ENCODE assay signal across 12 cellular contexts in the genomic region with DNA sequence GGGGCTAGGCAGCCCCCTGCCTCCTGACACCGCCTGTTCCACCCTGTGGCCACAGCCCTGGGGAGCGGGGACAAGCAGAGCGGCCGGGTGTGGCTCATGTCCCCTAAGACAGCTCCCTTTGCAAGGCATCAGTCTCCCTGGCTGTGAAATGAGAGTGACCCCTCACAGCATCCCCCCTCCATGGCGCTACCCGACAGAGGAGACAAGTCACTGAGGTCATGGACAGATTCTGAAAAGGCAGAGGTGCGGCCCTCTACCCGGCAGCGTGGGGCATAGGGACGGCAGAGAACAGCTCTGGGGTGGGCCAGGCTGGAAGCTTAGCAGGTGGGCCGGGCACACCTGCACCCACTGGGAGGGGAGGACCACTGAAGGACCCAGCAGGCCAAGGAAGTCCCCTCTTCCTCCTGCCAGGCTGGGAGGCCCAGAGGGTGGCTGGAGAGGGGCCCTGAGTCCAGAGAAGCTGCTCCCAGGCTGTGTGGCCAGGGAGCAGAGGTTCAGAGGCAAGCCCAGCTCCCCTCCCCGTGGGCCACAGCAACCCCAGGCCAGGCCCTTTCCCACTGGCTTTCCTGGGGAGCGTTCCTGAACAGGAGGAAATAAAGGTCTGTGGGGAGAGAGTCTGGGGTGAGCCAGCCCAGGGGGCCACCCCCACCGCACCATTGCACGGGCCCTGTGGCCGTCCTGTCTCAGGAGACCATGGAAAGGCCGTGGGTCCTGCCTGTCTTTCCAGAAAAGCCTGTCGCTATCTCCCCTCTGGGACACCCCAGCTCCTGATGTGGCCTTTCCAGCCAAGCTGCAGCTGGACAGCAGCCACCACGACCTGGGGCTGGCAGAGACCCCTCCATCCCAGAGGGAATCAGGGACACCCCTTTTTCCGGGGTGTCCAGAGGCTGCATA. TPM values are rescaled to one million over a fixed set of nuclear protein-coding genes. Genes with fewer than 3 reads are reported as not detected.
DNase-seq lines count a peak whose midpoint lies in the region; ATAC-seq and TF ChIP-seq lines count a peak whose summit lies in the region.
"Had no signal": no experiment of that assay in that cellular context is flagged by ENCODE, and none has a peak within 500 bp of the region (broad histone marks: within the 10 kb centered on the region; RNA-seq: fewer than 3 reads in every experiment).

No MANE protein-coding gene starts in this region.

- TF ChIP-seq CTCF in natural killer cell (IDR thresholded peaks at IDR 0.05), result no peak

- no peaks in the 10 kb centered on the region for H3K9me3 Mint-ChIP-seq in natural killer cell

- H3K4me3 ChIP-seq in ACC112 (ENCODE audit: low read depth, low read length), result peak overlapping the region; percentile 76; the same call in 1 of the 2 replicates
- H3K4me3 ChIP-seq in duodenal mucosa (ENCODE audit: low read depth in 1 of 2, low read length in 2 of 2), result peak overlapping the region; percentile 54 to 75

- ATAC-seq in natural killer cell (no peak), HG03108 (IDR thresholded peaks at IDR 0.05; ENCODE audit: unreplicated experiment) (no peak), GM21528 (IDR thresholded peaks at IDR 0.05; ENCODE audit: low FRiP score, unreplicated experiment) (no peak), GM19452 (IDR thresholded peaks at IDR 0.05; ENCODE audit: unreplicated experiment) (no peak)

- H3K4me1 Mint-ChIP-seq in natural killer cell, result peaks cover 19 to 38% of the 10 kb centered on the region in 2 donors

- intact Hi-C loops in natural killer cell (cut with micrococcal nuclease), result no loop called here
- intact Hi-C loops in head of caudate nucleus (cut with DNase I), result no loop called here

- peak overlapping the region; percentile 75 for H3K4me3 Mint-ChIP-seq in natural killer cell

- H3K9ac ChIP-seq in duodenal mucosa (ENCODE audit: low read depth in 1 of 2, low read length in 2 of 2), result peak overlapping the region; percentile 66 to 70

- no peak overlapping the region for H3K27ac ChIP-seq in ACC112 (ENCODE audit: low read depth, low read length)
- H3K27ac ChIP-seq in duodenal mucosa (ENCODE audit: low read depth, low read length), result peak overlapping the region; percentile 25

- no peaks in the 10 kb centered on the region for H3K36me3 ChIP-seq in ACC112 (ENCODE audit: insufficient read depth, low read length)
- no peaks in the 10 kb centered on the region for H3K36me3 ChIP-seq in duodenal mucosa (ENCODE audit: control insufficient read depth in 1 of 2, insufficient read depth in 2 of 2, low read length in 2 of 2)

- no peaks in the 10 kb centered on the region for H3K27me3 Mint-ChIP-seq in natural killer cell (ENCODE audit: low read depth in 2 of 2)

- peaks cover 14% of the 10 kb centered on the region; the same call in 1 of the 2 replicates for H3K27me3 ChIP-seq in ACC112 (ENCODE audit: insufficient read depth, low read length)
- no peaks in the 10 kb centered on the region for H3K27me3 ChIP-seq in duodenal mucosa (ENCODE audit: control insufficient read depth in 1 of 2, insufficient read depth in 2 of 2, low read length in 2 of 2)

- H3K27ac Mint-ChIP-seq in natural killer cell, result peak overlapping the region; percentile 31 to 59

- peaks cover 3% of the 10 kb centered on the region for H3K4me1 ChIP-seq in ACC112 (ENCODE audit: control insufficient read depth, insufficient read depth, low read length, unreplicated experiment)
- H3K4me1 ChIP-seq in duodenal mucosa (ENCODE audit: control insufficient read depth in 1 of 2, insufficient read depth in 2 of 2, low read length in 2 of 2), result peaks cover 11 to 27% of the 10 kb centered on the region in 2 donors

- no peak overlapping the region for H2AFZ ChIP-seq in ACC112 (ENCODE audit: low read length, unreplicated experiment)

- no peaks in the 10 kb centered on the region for H3K36me3 Mint-ChIP-seq in natural killer cell

- H3K9me3 ChIP-seq in duodenal mucosa (ENCODE audit: control insufficient read depth in 1 of 2, low read length in 2 of 2), result no peaks in the 10 kb centered on the region

- peak; percentile 55 for DNase-seq in HT-29 (ENCODE audit: low spot score)
- no peak for DNase-seq in natural killer cell
- no peak for DNase-seq in head of caudate nucleus
- DNase-seq: activated CD4-positive, CD25-positive, alpha-beta regulatory T cell treated with anti-CD3 and anti-CD28 coated beads, Interleukin-2, amount 50 U/mL, for 72 hours; COR-L47; Karpas-422 had no signal

- H3K79me2 ChIP-seq in ACC112 (ENCODE audit: control insufficient read depth, insufficient read depth, low read length, unreplicated experiment), result no peaks in the 10 kb centered on the region

RNA-seq across cellular contexts. Expression of a gene that starts 1.7 kb away (rescaled TPM):
- 535 and 538 TPM in 2 replicates for total RNA-seq in HT-29 (2014; rRNA removed; shearing (Covaris generic))
- 100 to 1,000 TPM in 1 of 3 donors, 10 to 100 TPM in 2; 87.2 to 117 (median 89.2) TPM for total RNA-seq in natural killer cell

RNA-seq across cellular contexts. Expression of a gene that starts 22.6 kb away (rescaled TPM):
- total RNA-seq in HT-29 (2014; rRNA removed; shearing (Covaris generic)), result 15.2 and 21.6 TPM in 2 replicates
- total RNA-seq in natural killer cell, result 10 to 100 TPM; 33.6 to 38.3 (median 33.6) TPM

RNA-seq across cellular contexts. Expression of a gene that starts 30.2 kb away (rescaled TPM):
- 1.9 and 3.7 TPM in 2 replicates for total RNA-seq in HT-29 (2014; rRNA removed; shearing (Covaris generic))
- total RNA-seq in natural killer cell, result not detected
- total RNA-seq: cerebellum had no signal
